ENCODE assay signal across 25 cellular contexts in the genomic region with DNA sequence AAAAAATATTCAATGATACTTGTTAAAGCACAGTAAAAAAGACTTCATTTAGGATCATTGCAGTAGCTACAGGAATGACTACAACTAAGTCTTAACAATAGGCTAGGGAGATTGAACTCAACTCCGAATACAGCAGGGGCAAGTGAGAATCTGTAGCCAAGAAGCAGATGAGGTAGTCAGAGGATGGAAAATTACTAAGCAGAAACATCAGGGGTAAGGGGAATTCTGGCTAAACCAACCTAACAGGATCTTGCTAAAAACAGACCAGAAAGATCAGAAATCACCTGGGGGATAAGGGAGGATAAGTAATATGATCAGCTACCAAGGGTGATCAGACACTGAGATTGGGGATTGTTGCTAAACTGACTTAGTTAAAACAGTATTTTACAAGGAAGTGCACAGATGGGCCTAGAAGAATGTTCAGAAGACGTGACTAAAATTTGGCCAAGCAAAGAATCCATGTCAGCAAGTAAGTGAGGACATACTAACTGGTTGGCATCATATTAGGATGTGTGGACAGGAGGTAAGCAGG.
DNase-seq lines count a peak whose midpoint lies in the region; ATAC-seq and TF ChIP-seq lines count a peak whose summit lies in the region.
"Had no signal": no experiment of that assay in that cellular context is flagged by ENCODE, and none has a peak within 500 bp of the region (broad histone marks: within the 10 kb centered on the region; RNA-seq: fewer than 3 reads in every experiment).

No MANE protein-coding gene starts in this region.

- TF ChIP-seq POLR2A in breast epithelium (IDR thresholded peaks at IDR 0.05) = no peak

- H3K79me2 ChIP-seq in OCI-LY3 (ENCODE audit: low read length) = no peaks in the 10 kb centered on the region
- H3K79me2 ChIP-seq in parathyroid adenoma = no peaks in the 10 kb centered on the region

- H2AFZ ChIP-seq in OCI-LY3 (ENCODE audit: low read depth, low read length) (peak overlapping the region; percentile 15; the same call in 1 of the 2 replicates), parathyroid adenoma (peak overlapping the region; percentile 68)

- no peak for TF ChIP-seq CTCF in OCI-LY3 (IDR thresholded peaks at IDR 0.05; ENCODE audit: low read depth, low read length)
- TF ChIP-seq CTCF in parathyroid adenoma (IDR thresholded peaks at IDR 0.05) = no peak
- no peak for TF ChIP-seq CTCF in breast epithelium (IDR thresholded peaks at IDR 0.05)

- H3K4me2 ChIP-seq in OCI-LY3 (ENCODE audit: low read length) (peak overlapping the region; percentile 7), parathyroid adenoma (ENCODE audit: low read length) (no peak overlapping the region)
- H3K4me2 ChIP-seq: BLaER1 had no signal

- peaks cover 34% of the 10 kb centered on the region for H3K4me1 ChIP-seq in OCI-LY3 (ENCODE audit: low read length)
- peaks cover 12% of the 10 kb centered on the region for H3K4me1 ChIP-seq in parathyroid adenoma
- H3K4me1 ChIP-seq in breast epithelium = no peaks in the 10 kb centered on the region
- H3K4me1 ChIP-seq: BLaER1, Caco-2 had no signal

- H3K9me3 ChIP-seq in OCI-LY3 (ENCODE audit: insufficient read depth, low read length) = no peaks in the 10 kb centered on the region
- no peaks in the 10 kb centered on the region for H3K9me3 ChIP-seq in parathyroid adenoma (ENCODE audit: control insufficient read depth, low read length)
- H3K9me3 ChIP-seq in breast epithelium = no peaks in the 10 kb centered on the region
- H3K9me3 ChIP-seq: BLaER1, Caco-2 had no signal

- H3K36me3 ChIP-seq in OCI-LY3 (replicated peaks; ENCODE audit: low read depth, low read length) (peaks cover 2% of the 10 kb centered on the region), parathyroid adenoma (ENCODE audit: control insufficient read depth, insufficient read depth, low read length) (no peaks in the 10 kb centered on the region), breast epithelium (no peaks in the 10 kb centered on the region)
- H3K36me3 ChIP-seq: BLaER1 had no signal

- intact Hi-C loops in breast epithelium (cut with DNase I; ENCODE audit: low total_unique reads) = no loop called here

- H3K4me3 ChIP-seq in OCI-LY3 (ENCODE audit: low read length) (no peak overlapping the region), parathyroid adenoma (ENCODE audit: low read depth, low read length) (no peak overlapping the region), breast epithelium (no peak overlapping the region)
- H3K4me3 ChIP-seq: BLaER1, SK-N-MC had no signal

- no peak for ATAC-seq in HG03108 (IDR thresholded peaks at IDR 0.05; ENCODE audit: unreplicated experiment)
- ATAC-seq: T-helper 17 cell had no signal

- H3K9ac ChIP-seq in OCI-LY3 (ENCODE audit: low read length) = no peak overlapping the region
- H3K9ac ChIP-seq in parathyroid adenoma = peak overlapping the region; percentile 12
- H3K9ac ChIP-seq: BLaER1 had no signal

- no peaks in the 10 kb centered on the region for H3K27me3 ChIP-seq in OCI-LY3 (ENCODE audit: low read depth, low read length)
- H3K27me3 ChIP-seq in parathyroid adenoma (ENCODE audit: control insufficient read depth, insufficient read depth, low read length) = no peaks in the 10 kb centered on the region
- no peaks in the 10 kb centered on the region for H3K27me3 ChIP-seq in breast epithelium
- H3K27me3 ChIP-seq: BLaER1 had no signal

- no peaks in the 10 kb centered on the region for H4K20me1 ChIP-seq in OCI-LY3 (ENCODE audit: insufficient read depth, low read length)
- H4K20me1 ChIP-seq: BLaER1 had no signal

- H3K27ac ChIP-seq in OCI-LY3 (ENCODE audit: low read length) (no peak overlapping the region), parathyroid adenoma (peak overlapping the region; percentile 73), breast epithelium (no peak overlapping the region)
- H3K27ac ChIP-seq: 22Rv1, BLaER1, SK-N-MC had no signal

- DNase-seq in NCI-H524 (lab: John Stamatoyannopoulos, UW) (peak; percentile 13 to 69), NCI-H524 treated with DMSO at 0.1 percent for 48 hours (lab: John Stamatoyannopoulos, UW) (no peak), D341Med (ENCODE audit: low spot score) (no peak), breast epithelium (ENCODE audit: low spot score in 2 of 2) (no peak)
- no peak for DNase-seq in stimulated activated naive CD4-positive, alpha-beta T cell (lab: John Stamatoyannopoulos, UW)
- DNase-seq: ACHN; Caco-2; CD4-positive, alpha-beta T cell; DMS153; H9; HFFc6; NCI-H1417; NCI-H1694 treated with DMSO at 0.1 percent for 48 hours; NCI-H2081 treated with DMSO at 0.1 percent for 48 hours; NCI-H2171 treated with DMSO at 0.1 percent for 48 hours; RPMI8226; SHP77 treated with DMSO at 0.1 percent for 48 hours; SW 1271; T-helper 17 cell had no signal

Comparison
In these comparisons a context has a peak if more than half of its experiments do, and no peak if none do; other contexts are left out.
1. DNase-seq: peak in NCI-H524 (2 of 2); none in NCI-H524 treated with DMSO at 0.1 percent for 48 hours (single experiment), D341Med (single experiment), stimulated activated naive CD4-positive, alpha-beta T cell (0 of 6) and breast epithelium (0 of 2).